26 cellular contexts compared by ENCODE assay signal in genomic region chr20:662289-663192, GRCh38. TPM values are rescaled to one million over a fixed set of nuclear protein-coding genes. Genes with fewer than 3 reads are reported as not detected.
DNase-seq lines count a peak whose midpoint lies in the region; ATAC-seq, FAIRE-seq and TF ChIP-seq lines count a peak whose summit lies in the region.
"Had no signal": no experiment of that assay in that cellular context is flagged by ENCODE, and none has a peak within 500 bp of the region (broad histone marks: within the 10 kb centered on the region; RNA-seq: fewer than 3 reads in every experiment).

No MANE protein-coding gene starts in this region.

- no peak for DNase-seq in activated CD4-positive, alpha-beta T cell treated with anti-CD3 and anti-CD28 coated beads, Interleukin-2, amount 10 ng/mL, durations not matched to agents 7 days and 5 days
- no peak for DNase-seq in activated CD4-positive, alpha-beta T cell treated with anti-CD3 and anti-CD28 coated beads for 48 hours
- DNase-seq in RWPE1 (ENCODE audit: low spot score) (no peak), endothelial cell of umbilical vein (ENCODE audit: low read depth, low spot score) (no peak), inferior parietal cortex (ENCODE audit: extremely low spot score) (no peak)
- DNase-seq: activated CD8-positive, alpha-beta memory T cell treated with anti-CD3 and anti-CD28 coated beads, Interleukin-2, amount 10 ng/mL, durations not matched to agents 7 days and 5 days; activated gamma-delta T cell treated with Interleukin-2 at 50 U/mL for 16 hours; aorta; GOT3; kidney glomerular epithelial cell; naive thymus-derived CD4-positive, alpha-beta T cell; NCI-H1436 treated with DMSO at 0.1 percent for 48 hours; NCI-H774; OCI-M1; psoas muscle; SHP77 treated with DMSO at 0.1 percent for 48 hours; small intestine; stimulated activated CD4-positive, alpha-beta T cell treated with anti-CD3 and anti-CD28 coated beads, Interleukin-4, amount 100 ng/mL, for 4 hours; T-cell had no signal

- no peak for ATAC-seq in GM21786 (IDR thresholded peaks at IDR 0.05; ENCODE audit: unreplicated experiment)
- no peak for ATAC-seq in activated CD4-positive, CD25-positive, alpha-beta regulatory T cell treated with anti-CD3 and anti-CD28 coated beads, Interleukin-2, amount 50 U/mL, for 24 hours
- ATAC-seq: naive thymus-derived CD4-positive, alpha-beta T cell; psoas muscle; T-cell had no signal

- no peaks in the 10 kb centered on the region for H3K79me2 ChIP-seq in endothelial cell of umbilical vein (ENCODE audit: control insufficient read depth, insufficient read depth, low read length)
- H3K79me2 ChIP-seq: hepatocyte had no signal

- H4K20me1 ChIP-seq in endothelial cell of umbilical vein (replicated peaks; ENCODE audit: control insufficient read depth, extremely low read depth, insufficient read depth, low read length) = no peaks in the 10 kb centered on the region

- no peak overlapping the region for H2AFZ ChIP-seq in endothelial cell of umbilical vein (ENCODE audit: low read depth, low read length)
- H2AFZ ChIP-seq: hepatocyte had no signal

- H3K4me3 ChIP-seq in endothelial cell of umbilical vein (replicated peaks in 1 of 3; ENCODE audit: insufficient read depth in 1 of 3, low read depth in 1 of 3, low read length in 3 of 3) (no peak overlapping the region), neutrophil (ENCODE audit: low read depth in 1 of 2, low read length in 1 of 2) (peak overlapping the region; percentile 54 to 60)
- H3K4me3 ChIP-seq: hepatocyte had no signal

- H3K27ac ChIP-seq in RWPE1 (peak overlapping the region; percentile 6; the same call in 1 of the 2 replicates), endothelial cell of umbilical vein (ENCODE audit: insufficient read depth, low read depth, low read length) (no peak overlapping the region), neutrophil (peak overlapping the region; percentile 97)
- H3K27ac ChIP-seq: C4-2B, hepatocyte, psoas muscle had no signal

- H3K4me1 Mint-ChIP-seq in activated CD4-positive, alpha-beta T cell treated with anti-CD3 and anti-CD28 coated beads, Interleukin-2, amount 10 ng/mL, durations not matched to agents 7 days and 5 days = peaks cover 8% of the 10 kb centered on the region

- no peaks in the 10 kb centered on the region for H3K9me3 Mint-ChIP-seq in activated CD4-positive, alpha-beta T cell treated with anti-CD3 and anti-CD28 coated beads, Interleukin-2, amount 10 ng/mL, durations not matched to agents 7 days and 5 days
- H3K9me3 Mint-ChIP-seq: T-cell had no signal

- H3K9ac ChIP-seq in endothelial cell of umbilical vein (replicated peaks; ENCODE audit: extremely low read depth, insufficient read depth, low read length) = no peak overlapping the region

- POLR2A ChIA-PET in activated CD4-positive, alpha-beta T cell treated with anti-CD3 and anti-CD28 coated beads, Interleukin-2, amount 10 ng/mL, durations not matched to agents 7 days and 5 days (lab: Charles Lee) = no interaction called here
- POLR2A ChIA-PET in RWPE1 (lab: Yijun Ruan, JAX; ENCODE audit: low non-redundant PET) = no interaction called here
- POLR2A ChIA-PET in endothelial cell of umbilical vein (lab: Charles Lee) = no interaction called here

- H3K27me3 Mint-ChIP-seq in activated CD4-positive, alpha-beta T cell treated with anti-CD3 and anti-CD28 coated beads, Interleukin-2, amount 10 ng/mL, durations not matched to agents 7 days and 5 days = peaks cover 73% of the 10 kb centered on the region

- TF ChIP-seq POLR2A in endothelial cell of umbilical vein (IDR thresholded peaks at IDR 0.05; ENCODE audit: low read depth, low read length) = no peak

- intact Hi-C loops in endothelial cell of umbilical vein (cut with micrococcal nuclease) = no loop called here

- no peak overlapping the region for H3K4me3 Mint-ChIP-seq in activated CD4-positive, alpha-beta T cell treated with anti-CD3 and anti-CD28 coated beads, Interleukin-2, amount 10 ng/mL, durations not matched to agents 7 days and 5 days
- H3K4me3 Mint-ChIP-seq: activated CD8-positive, alpha-beta memory T cell treated with anti-CD3 and anti-CD28 coated beads, Interleukin-2, amount 10 ng/mL, durations not matched to agents 7 days and 5 days; T-cell had no signal

- H3K9me3 ChIP-seq in endothelial cell of umbilical vein (replicated peaks; ENCODE audit: control insufficient read depth, insufficient read depth, low read length) (no peaks in the 10 kb centered on the region), neutrophil (no peaks in the 10 kb centered on the region)
- H3K9me3 ChIP-seq: psoas muscle had no signal

- CTCF ChIA-PET in activated CD4-positive, alpha-beta T cell treated with anti-CD3 and anti-CD28 coated beads, Interleukin-2, amount 10 ng/mL, durations not matched to agents 7 days and 5 days (lab: Charles Lee) = interaction anchor here (0.9 kb wide), 1 partner anchor 13 kb away, joined by 4 read pairs; the partner anchor contains the start of gene SCRT2
- CTCF ChIA-PET in RWPE1 (lab: Yijun Ruan, JAX) (interaction anchor here (1.0 to 1.9 kb wide), 2 partner anchors 17 to 76 kb away, joined by 7 to 9 read pairs; no protein-coding TSS in a partner anchor), endothelial cell of umbilical vein (lab: Charles Lee) (interaction anchor here (1.7 kb wide), 1 partner anchor 17 kb away, joined by 5 read pairs; no protein-coding TSS in a partner anchor)

- H3K4me2 ChIP-seq in endothelial cell of umbilical vein (ENCODE audit: insufficient read depth, low read length) = no peak overlapping the region
- H3K4me2 ChIP-seq: hepatocyte had no signal

- no TSS peak for BruUV-seq in endothelial cell of umbilical vein (replicated peaks; lab: Mats Ljungman, UMichigan)

- no peaks in the 10 kb centered on the region for H3K9me1 ChIP-seq in endothelial cell of umbilical vein (replicated peaks; ENCODE audit: control insufficient read depth, extremely low read depth, insufficient read depth, low read length)

- H3K36me3 ChIP-seq in endothelial cell of umbilical vein (ENCODE audit: control insufficient read depth in 2 of 2, extremely low read depth in 1 of 2, insufficient read depth in 2 of 2, low read length in 2 of 2) = no peaks in the 10 kb centered on the region
- no peaks in the 10 kb centered on the region for H3K36me3 ChIP-seq in neutrophil

- no peak for FAIRE-seq in endothelial cell of umbilical vein (lab: Jason Lieb, UNC)
- FAIRE-seq: D721Med, small intestine, urothelium cell line had no signal

- H3K4me1 ChIP-seq in endothelial cell of umbilical vein (ENCODE audit: control insufficient read depth, extremely low read depth, insufficient read depth, low read length) (no peaks in the 10 kb centered on the region), neutrophil (ENCODE audit: control insufficient read depth in 1 of 2, insufficient read depth in 1 of 2, low read depth in 1 of 2, low read length in 1 of 2) (peaks cover 54 to 63% of the 10 kb centered on the region in 2 experiments)

- no peaks in the 10 kb centered on the region for H3K36me3 Mint-ChIP-seq in activated CD4-positive, alpha-beta T cell treated with anti-CD3 and anti-CD28 coated beads, Interleukin-2, amount 10 ng/mL, durations not matched to agents 7 days and 5 days (ENCODE audit: low read depth)
- H3K36me3 Mint-ChIP-seq: activated CD8-positive, alpha-beta memory T cell treated with anti-CD3 and anti-CD28 coated beads, Interleukin-2, amount 10 ng/mL, durations not matched to agents 7 days and 5 days; naive thymus-derived CD4-positive, alpha-beta T cell; T-cell had no signal

- H3K27me3 ChIP-seq in endothelial cell of umbilical vein (ENCODE audit: control insufficient read depth in 2 of 2, insufficient read depth in 2 of 2, low read length in 2 of 2) (peaks cover 59 to 77% of the 10 kb centered on the region in 2 experiments), neutrophil (peaks cover 65% of the 10 kb centered on the region)

- H3K27ac Mint-ChIP-seq in activated CD4-positive, alpha-beta T cell treated with anti-CD3 and anti-CD28 coated beads, Interleukin-2, amount 10 ng/mL, durations not matched to agents 7 days and 5 days = peak overlapping the region; percentile 47
- H3K27ac Mint-ChIP-seq: activated CD8-positive, alpha-beta memory T cell treated with anti-CD3 and anti-CD28 coated beads, Interleukin-2, amount 10 ng/mL, durations not matched to agents 7 days and 5 days; T-cell had no signal

- no peak for TF ChIP-seq CTCF in RWPE1 (conservative IDR thresholded peaks at IDR 0.05; ENCODE audit: low read depth)
- TF ChIP-seq CTCF in endothelial cell of umbilical vein (IDR thresholded peaks at IDR 0.05; ENCODE audit: extremely low read depth in 1 of 2, insufficient read depth in 1 of 2, low read depth in 1 of 2, low read length in 2 of 2) = no peak
- TF ChIP-seq CTCF in neutrophil (IDR thresholded peaks at IDR 0.05) = no peak

- dilution Hi-C loops in endothelial cell of umbilical vein (cut with MboI; ENCODE audit: extremely low pct_ligation_motif_present, low sequenced_read_pairs) = no loop called here

RNA-seq across cellular contexts. Expression of gene SRXN1, which starts 9.5 kb away (rescaled TPM):
- 10 to 100 TPM; 11.5 to 12.9 TPM for total RNA-seq in activated CD4-positive, alpha-beta T cell treated with anti-CD3 and anti-CD28 coated beads, Interleukin-2, amount 10 ng/mL, durations not matched to agents 7 days and 5 days
- 24.9 and 29.7 TPM in 2 replicates for total RNA-seq in endothelial cell of umbilical vein
- 18.0 and 19.3 TPM in 2 replicates for polyA plus RNA-seq in endothelial cell of umbilical vein
- polyA plus RNA-seq in endothelial cell of umbilical vein (2011; cell fraction: cytosol; rRNA removed) = 20.8 and 21.7 TPM in 2 replicates
- 8.2 and 9.3 TPM in 2 replicates for polyA plus RNA-seq in endothelial cell of umbilical vein (2011; cell fraction: nucleus; rRNA removed)
- 44.6 and 56.4 TPM in 2 replicates for polyA plus RNA-seq in endothelial cell of umbilical vein (2012)
- 16.3 and 22.6 TPM in 2 replicates for polyA minus RNA-seq in endothelial cell of umbilical vein
- polyA minus RNA-seq in endothelial cell of umbilical vein (2011; cell fraction: cytosol; rRNA and poly(A)+ RNA removed) = 19.0 TPM
- 4.6 and 5.5 TPM in 2 replicates for polyA minus RNA-seq in endothelial cell of umbilical vein (2011; cell fraction: nucleus; rRNA and poly(A)+ RNA removed)

RNA-seq across cellular contexts. Expression of gene SCRT2, which starts 13.1 kb away (rescaled TPM):
- total RNA-seq in activated CD4-positive, alpha-beta T cell treated with anti-CD3 and anti-CD28 coated beads, Interleukin-2, amount 10 ng/mL, durations not matched to agents 7 days and 5 days = not detected
- total RNA-seq in endothelial cell of umbilical vein = not detected in 2 replicates
- polyA plus RNA-seq in endothelial cell of umbilical vein = not detected in 2 replicates
- not detected in 2 replicates for polyA plus RNA-seq in endothelial cell of umbilical vein (2011; cell fraction: cytosol; rRNA removed)
- polyA plus RNA-seq in endothelial cell of umbilical vein (2011; cell fraction: nucleus; rRNA removed) = not detected in 2 replicates
- polyA plus RNA-seq in endothelial cell of umbilical vein (2012) = not detected in 2 replicates
- polyA minus RNA-seq in endothelial cell of umbilical vein = not detected in 2 replicates
- polyA minus RNA-seq in endothelial cell of umbilical vein (2011; cell fraction: cytosol; rRNA and poly(A)+ RNA removed) = not detected
- polyA minus RNA-seq in endothelial cell of umbilical vein (2011; cell fraction: nucleus; rRNA and poly(A)+ RNA removed) = not detected in 2 replicates
- total RNA-seq: activated CD8-positive, alpha-beta memory T cell treated with anti-CD3 and anti-CD28 coated beads, Interleukin-2, amount 10 ng/mL, durations not matched to agents 7 days and 5 days; aorta; hepatocyte; naive thymus-derived CD4-positive, alpha-beta T cell; psoas muscle; T-cell had no signal
- polyA plus RNA-seq: aorta; hepatocyte; naive thymus-derived CD4-positive, alpha-beta T cell; psoas muscle; small intestine had no signal

RNA-seq across cellular contexts. Expression of gene TCF15, which starts 52.4 kb away (rescaled TPM):
- not detected for total RNA-seq in activated CD4-positive, alpha-beta T cell treated with anti-CD3 and anti-CD28 coated beads, Interleukin-2, amount 10 ng/mL, durations not matched to agents 7 days and 5 days
- total RNA-seq in endothelial cell of umbilical vein = 1.3 TPM in 1 of 2 replicates, not detected in the other
- polyA plus RNA-seq in endothelial cell of umbilical vein = 0.07 and 0.13 TPM in 2 replicates
- 0.09 and 0.11 TPM in 2 replicates for polyA plus RNA-seq in endothelial cell of umbilical vein (2011; cell fraction: cytosol; rRNA removed)
- polyA plus RNA-seq in endothelial cell of umbilical vein (2011; cell fraction: nucleus; rRNA removed) = 0.11 TPM in 1 of 2 replicates, not detected in the other
- 0.88 and 1.9 TPM in 2 replicates for polyA plus RNA-seq in endothelial cell of umbilical vein (2012)
- polyA minus RNA-seq in endothelial cell of umbilical vein = not detected in 2 replicates
- polyA minus RNA-seq in endothelial cell of umbilical vein (2011; cell fraction: cytosol; rRNA and poly(A)+ RNA removed) = not detected
- not detected in 2 replicates for polyA minus RNA-seq in endothelial cell of umbilical vein (2011; cell fraction: nucleus; rRNA and poly(A)+ RNA removed)
- total RNA-seq: activated CD8-positive, alpha-beta memory T cell treated with anti-CD3 and anti-CD28 coated beads, Interleukin-2, amount 10 ng/mL, durations not matched to agents 7 days and 5 days; hepatocyte; naive thymus-derived CD4-positive, alpha-beta T cell; T-cell had no signal
- polyA plus RNA-seq: aorta; hepatocyte; naive thymus-derived CD4-positive, alpha-beta T cell had no signal

Comparison
In these comparisons a context has a peak if more than half of its experiments do, and no peak if none do; other contexts are left out.
1. H3K4me3 ChIP-seq: peak in neutrophil (2 of 2); none in endothelial cell of umbilical vein (0 of 3).